17 cellular contexts compared by ENCODE assay signal in genomic region chr4:41480985-41481384, GRCh38. TPM values are rescaled to one million over a fixed set of nuclear protein-coding genes. Genes with fewer than 3 reads are reported as not detected.
A peak's percentile ranks its signal among the peaks of the same experiment; 100 is the strongest.
DNase-seq lines count a peak whose midpoint lies in the region; ATAC-seq and TF ChIP-seq lines count a peak whose summit lies in the region.
"Had no signal": no experiment of that assay in that cellular context is flagged by ENCODE, and none has a peak within 500 bp of the region (broad histone marks: within the 10 kb centered on the region; RNA-seq: fewer than 3 reads in every experiment).

No MANE protein-coding gene starts in this region.

- no peak for TF ChIP-seq CTCF in C4-2B (conservative IDR thresholded peaks at IDR 0.05)
- TF ChIP-seq CTCF in dorsolateral prefrontal cortex (IDR thresholded peaks at IDR 0.05 in 54 of 56, conservative IDR thresholded peaks at IDR 0.05 in 2 of 56; ENCODE audit: low read depth in 1 of 56, partially characterized antibody in 56 of 56) = no peak
- TF ChIP-seq CTCF in mucosa of descending colon (IDR thresholded peaks at IDR 0.05) = no peak

- H3K36me3 ChIP-seq in mucosa of descending colon (ENCODE audit: low read depth) = no peaks in the 10 kb centered on the region
- H3K36me3 ChIP-seq: BLaER1 treated with 17β-estradiol and CSF1 and Interleukin-3, amounts not matched to agents 10 nM and 100 nM had no signal

- no peak overlapping the region for H3K4me3 Mint-ChIP-seq in activated CD4-positive, alpha-beta memory T cell treated with anti-CD3 and anti-CD28 coated beads for 36 hours
- H3K4me3 Mint-ChIP-seq: B cell; CD4-positive, alpha-beta memory T cell; GM23338; H9 had no signal

- H3K27me3 Mint-ChIP-seq in activated CD4-positive, alpha-beta memory T cell treated with anti-CD3 and anti-CD28 coated beads for 36 hours = peaks cover 1% of the 10 kb centered on the region
- H3K27me3 Mint-ChIP-seq: B cell had no signal

- no peak for ATAC-seq in mucosa of descending colon
- no peak for ATAC-seq in GM19397 (IDR thresholded peaks at IDR 0.05; ENCODE audit: unreplicated experiment)
- ATAC-seq: GM23338, HCT116 had no signal

- H3K27me3 ChIP-seq in dorsolateral prefrontal cortex = no peaks in the 10 kb centered on the region
- H3K27me3 ChIP-seq: BLaER1 treated with 17β-estradiol and CSF1 and Interleukin-3, amounts not matched to agents 10 nM and 100 nM had no signal

- intact Hi-C loops in dorsolateral prefrontal cortex (cut with DNase I) = no loop called here
- intact Hi-C loops in mucosa of descending colon (cut with DNase I, micrococcal nuclease) = no loop called here
- intact Hi-C loops in activated CD4-positive, alpha-beta memory T cell treated with anti-CD3 and anti-CD28 coated beads for 36 hours (cut with micrococcal nuclease) = no loop called here

- DNase-seq in dorsolateral prefrontal cortex (no peak), substantia nigra (lab: John Stamatoyannopoulos, UW) (no peak), mucosa of descending colon (no peak)
- DNase-seq in activated CD4-positive, alpha-beta memory T cell treated with anti-CD3 and anti-CD28 coated beads for 36 hours = no peak
- DNase-seq: Calu3; CD4-positive, alpha-beta memory T cell; COR-L47; DMS79 treated with DMSO at 0.1 percent for 48 hours; GF-D8; H9 had no signal

- H3K27ac ChIP-seq in C4-2B (peak overlapping the region; percentile 44; the same call in 1 of the 2 replicates), dorsolateral prefrontal cortex (peak overlapping the region in 48 of 59 donors; percentile 3 to 73 (median 58)), substantia nigra (ENCODE audit: low read depth, low read length, poor library complexity, severe bottlenecking) (peak overlapping the region; percentile 30)
- H3K27ac ChIP-seq: BLaER1 treated with 17β-estradiol and CSF1 and Interleukin-3, amounts not matched to agents 10 nM and 100 nM had no signal

- H3K27ac Mint-ChIP-seq in activated CD4-positive, alpha-beta memory T cell treated with anti-CD3 and anti-CD28 coated beads for 36 hours = no peak overlapping the region
- H3K27ac Mint-ChIP-seq: B cell; CD4-positive, alpha-beta memory T cell; GM23338; H9 had no signal

- H3K4me3 ChIP-seq in dorsolateral prefrontal cortex = peak overlapping the region in 1 of 59 donors; percentile 11
- no peak overlapping the region for H3K4me3 ChIP-seq in mucosa of descending colon
- H3K4me3 ChIP-seq: BLaER1 treated with 17β-estradiol and CSF1 and Interleukin-3, amounts not matched to agents 10 nM and 100 nM; GM23338 had no signal

- CTCF ChIA-PET in activated CD4-positive, alpha-beta memory T cell treated with anti-CD3 and anti-CD28 coated beads for 36 hours (lab: Charles Lee) = no interaction called here

- no peaks in the 10 kb centered on the region for H3K36me3 Mint-ChIP-seq in activated CD4-positive, alpha-beta memory T cell treated with anti-CD3 and anti-CD28 coated beads for 36 hours
- H3K36me3 Mint-ChIP-seq: CD4-positive, alpha-beta memory T cell had no signal

- POLR2A ChIA-PET in activated CD4-positive, alpha-beta memory T cell treated with anti-CD3 and anti-CD28 coated beads for 36 hours (lab: Charles Lee) = no interaction called here

- H3K9me3 ChIP-seq in mucosa of descending colon = no peaks in the 10 kb centered on the region
- H3K9me3 ChIP-seq: BLaER1 treated with 17β-estradiol and CSF1 and Interleukin-3, amounts not matched to agents 10 nM and 100 nM had no signal

- no peaks in the 10 kb centered on the region for H3K9me3 Mint-ChIP-seq in activated CD4-positive, alpha-beta memory T cell treated with anti-CD3 and anti-CD28 coated beads for 36 hours
- H3K9me3 Mint-ChIP-seq: GM23338, H9 had no signal

- no peaks in the 10 kb centered on the region for H3K4me1 ChIP-seq in mucosa of descending colon (ENCODE audit: low read depth)

- H3K4me1 Mint-ChIP-seq in activated CD4-positive, alpha-beta memory T cell treated with anti-CD3 and anti-CD28 coated beads for 36 hours (ENCODE audit: low read depth) = no peaks in the 10 kb centered on the region
- H3K4me1 Mint-ChIP-seq: B cell; CD4-positive, alpha-beta memory T cell had no signal

RNA-seq across cellular contexts. Expression of gene LIMCH1, which starts 57.0 kb away (rescaled TPM):
- total RNA-seq in dorsolateral prefrontal cortex (100 to 1,000 TPM; 126 to 357 (median 196) TPM), mucosa of descending colon (10 to 100 TPM in 1 of 3 donors, 1 to 10 TPM in 2; 9.2 to 15.7 (median 9.6) TPM)
- total RNA-seq in activated CD4-positive, alpha-beta memory T cell treated with anti-CD3 and anti-CD28 coated beads for 36 hours = not detected
- total RNA-seq: B cell; CD4-positive, alpha-beta memory T cell; G401 had no signal

Comparison
In these comparisons a context has a peak if more than half of its experiments do, and no peak if none do; other contexts are left out.
1. RNA of gene LIMCH1, which starts 57.0 kb away (total RNA-seq): 126 to 357 TPM in dorsolateral prefrontal cortex and 9.2 to 15.7 TPM in mucosa of descending colon; not detected in activated CD4-positive, alpha-beta memory T cell treated with anti-CD3 and anti-CD28 coated beads for 36 hours; every median in the first group is over 4 times any median in the second.
2. Peak in every context shown above with its lines, with median percentiles within 50 percentile points of each other: H3K27ac ChIP-seq.